Comparison of ENCODE assay signal across 22 cellular contexts in genomic region chrY:14997496-14997895, GRCh38.
DNase-seq lines count a peak whose midpoint lies in the region; ATAC-seq, FAIRE-seq and TF ChIP-seq lines count a peak whose summit lies in the region.
"Had no signal": no experiment of that assay in that cellular context is flagged by ENCODE, and none has a peak within 500 bp of the region (broad histone marks: within the 10 kb centered on the region; RNA-seq: fewer than 3 reads in every experiment).

No MANE protein-coding gene starts in this region.

- no peak for ATAC-seq in foreskin keratinocyte
- ATAC-seq: A549 had no signal

- FAIRE-seq in G401.6 (lab: Jason Lieb, UNC) = peak; percentile 30
- FAIRE-seq: A549, GM12891 had no signal

- H3K4me1 ChIP-seq in foreskin keratinocyte = no peaks in the 10 kb centered on the region
- H3K4me1 ChIP-seq: A549, BE2C, BLaER1 had no signal

- peak; percentile 58 for DNase-seq in epithelial cell of esophagus (ENCODE audit: low read depth)
- DNase-seq in foreskin keratinocyte = peak in 1 of 2 donors; percentile 32
- DNase-seq in AG08396 (ENCODE audit: low spot score) = no peak
- DNase-seq in NCI-H774 (lab: John Stamatoyannopoulos, UW) = no peak
- DNase-seq: BE2C; C1 segment of cervical spinal cord; CD4-positive, alpha-beta memory T cell; CD4-positive, CD25-positive, alpha-beta regulatory T cell; CD8-positive, alpha-beta memory T cell; COR-L47; DMS 273 treated with DMSO at 0.1 percent for 48 hours; DMS153; DMS53; DMS79; DND-41; EL; GF-D8 had no signal

- H3K4me3 ChIP-seq in epithelial cell of esophagus (ENCODE audit: low read length) = no peak overlapping the region
- H3K4me3 ChIP-seq: A549, BLaER1 had no signal

- no peak for TF ChIP-seq CTCF in epithelial cell of esophagus (IDR thresholded peaks at IDR 0.05; ENCODE audit: insufficient read depth, low read depth, low read length, missing control alignments)
- TF ChIP-seq CTCF in foreskin keratinocyte (conservative IDR thresholded peaks at IDR 0.05) = no peak

- peak overlapping the region; percentile 31 for H3K27ac ChIP-seq in foreskin keratinocyte
- H3K27ac ChIP-seq: 22Rv1, A549, BLaER1 had no signal

- H3K27me3 ChIP-seq in foreskin keratinocyte = no peaks in the 10 kb centered on the region
- H3K27me3 ChIP-seq: BE2C, BLaER1 had no signal
